Comparison of ENCODE assay signal across 8 cellular contexts in the genomic region with DNA sequence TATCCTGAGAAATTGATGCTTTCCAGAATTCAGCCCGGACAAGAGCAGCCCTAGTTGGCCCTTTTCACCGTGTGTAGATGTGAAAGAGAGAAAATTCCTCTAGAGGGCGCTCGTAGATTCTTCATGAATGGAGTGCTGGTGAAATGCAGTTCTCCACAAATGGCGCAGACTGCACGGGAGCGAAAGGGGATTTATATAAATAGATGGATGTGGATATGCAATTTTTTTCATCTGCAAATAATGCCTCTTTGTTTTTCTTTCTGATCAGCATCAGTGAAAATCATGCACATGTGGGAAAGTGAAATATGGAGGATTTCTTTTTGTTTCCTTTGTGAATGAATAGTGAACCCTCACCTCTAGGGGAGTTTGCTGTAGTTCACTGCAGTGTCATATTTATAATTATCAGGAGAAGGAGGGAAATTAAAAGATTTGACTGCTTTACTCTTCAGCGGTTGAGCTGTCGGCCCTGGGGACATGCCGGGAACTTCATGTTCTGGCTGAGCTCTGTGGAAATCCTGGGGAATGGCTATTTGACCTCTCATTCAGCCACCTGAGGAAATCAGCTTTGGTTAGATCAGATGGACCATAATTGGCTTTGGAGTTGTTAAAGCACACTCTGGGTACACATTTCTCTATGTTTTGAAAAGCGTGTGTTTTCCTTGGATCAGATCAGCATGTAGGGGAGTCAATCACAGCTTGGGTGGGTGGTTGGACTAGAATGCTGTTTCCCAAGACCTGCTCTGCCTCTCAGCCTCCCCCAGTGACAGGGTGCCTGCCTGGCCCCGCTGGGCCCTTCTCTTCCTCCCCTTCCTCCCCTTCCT.
DNase-seq lines count a peak whose midpoint lies in the region; ATAC-seq and TF ChIP-seq lines count a peak whose summit lies in the region.

No MANE protein-coding gene starts in this region.

- H3K27ac Mint-ChIP-seq in activated T-helper 2 cell treated with anti-CD3 and anti-CD28 coated beads, Interferon-gamma antibody, Interleukin-2, Interleukin-4, amounts not matched to agents 10 μg/mL and 5 μg/mL and 100 μg/mL, durations not matched to agents 14 hours and 24 hours and 36 hours, result no peak overlapping the region

- no peak for TF ChIP-seq POLR2A in heart left ventricle (IDR thresholded peaks at IDR 0.05)

- H3K4me3 Mint-ChIP-seq in activated T-helper 2 cell treated with anti-CD3 and anti-CD28 coated beads, Interferon-gamma antibody, Interleukin-2, Interleukin-4, amounts not matched to agents 10 μg/mL and 5 μg/mL and 100 μg/mL, durations not matched to agents 14 hours and 24 hours and 36 hours (ENCODE audit: low read depth), result no peak overlapping the region

- peaks cover 0 to 11% (median 0%) of the 10 kb centered on the region in 12 donors for H3K4me1 ChIP-seq in heart left ventricle

- peak; percentile 20 for ATAC-seq in GM19468 (IDR thresholded peaks at IDR 0.05; ENCODE audit: extremely low read depth, unreplicated experiment)
- ATAC-seq in HG03457 (IDR thresholded peaks at IDR 0.05; ENCODE audit: unreplicated experiment), result peak; percentile 82
- ATAC-seq in heart left ventricle, result peak; percentile 62 to 95 (median 90)

- intact Hi-C loops in activated T-helper 2 cell treated with anti-CD3 and anti-CD28 coated beads, Interferon-gamma antibody, Interleukin-2, Interleukin-4, amounts not matched to agents 10 μg/mL and 5 μg/mL and 100 μg/mL, durations not matched to agents 14 hours and 24 hours and 36 hours (cut with micrococcal nuclease), result loop anchor here (1.0 to 10.0 kb wide), 3 partner anchors 113 to 585 kb away; partner anchors contain the start of gene SHISA3
- intact Hi-C loops in heart left ventricle (cut with DNase I), result loop anchor here in 9 of 10 donors (1.0 to 10.0 kb wide), 11 partner anchors 83 to 583 kb away; partner anchors contain the start of gene SHISA3 (in 2 of the 9)

- peak; percentile 66 to 83 (median 80) for TF ChIP-seq CTCF in heart left ventricle (IDR thresholded peaks at IDR 0.05)

- H3K36me3 Mint-ChIP-seq in activated T-helper 2 cell treated with anti-CD3 and anti-CD28 coated beads, Interferon-gamma antibody, Interleukin-2, Interleukin-4, amounts not matched to agents 10 μg/mL and 5 μg/mL and 100 μg/mL, durations not matched to agents 14 hours and 24 hours and 36 hours (ENCODE audit: low read depth), result no peaks in the 10 kb centered on the region

- DNase-seq in SHP77 (lab: John Stamatoyannopoulos, UW) (peak; percentile 47 to 49), SHP77 treated with DMSO at 0.1 percent for 48 hours (lab: John Stamatoyannopoulos, UW) (no peak), NCI-H510A (lab: John Stamatoyannopoulos, UW) (peak; percentile 1), heart left ventricle (peak in 3 of 5 donors; percentile 39 to 49 (median 42)), pulmonary artery endothelial cell (ENCODE audit: low read depth, low spot score) (peak; percentile 46)
- peak; percentile 12 for DNase-seq in activated T-helper 2 cell treated with anti-CD3 and anti-CD28 coated beads, Interferon-gamma antibody, Interleukin-2, Interleukin-4, amounts not matched to agents 10 μg/mL and 5 μg/mL and 100 μg/mL, durations not matched to agents 14 hours and 24 hours and 36 hours (ENCODE audit: low spot score)

- H3K9me3 ChIP-seq in heart left ventricle, result no peaks in the 10 kb centered on the region

- peaks cover 0 to 3% (median 0%) of the 10 kb centered on the region in 9 donors for H3K27me3 ChIP-seq in heart left ventricle

- peaks cover 5% of the 10 kb centered on the region for H3K4me1 Mint-ChIP-seq in activated T-helper 2 cell treated with anti-CD3 and anti-CD28 coated beads, Interferon-gamma antibody, Interleukin-2, Interleukin-4, amounts not matched to agents 10 μg/mL and 5 μg/mL and 100 μg/mL, durations not matched to agents 14 hours and 24 hours and 36 hours (ENCODE audit: low read depth)

- H3K27me3 Mint-ChIP-seq in activated T-helper 2 cell treated with anti-CD3 and anti-CD28 coated beads, Interferon-gamma antibody, Interleukin-2, Interleukin-4, amounts not matched to agents 10 μg/mL and 5 μg/mL and 100 μg/mL, durations not matched to agents 14 hours and 24 hours and 36 hours (ENCODE audit: low read depth), result peaks cover 12% of the 10 kb centered on the region

- WGBS in heart left ventricle, 4 donors, result 16 to 23% (median 17%) methylated on average over 12 of the region's 12 CpGs

- H3K36me3 ChIP-seq in heart left ventricle, result no peaks in the 10 kb centered on the region

- H3K27ac ChIP-seq in heart left ventricle, result peak overlapping the region in 1 of 12 donors; percentile 49

- no peaks in the 10 kb centered on the region for H3K9me3 Mint-ChIP-seq in activated T-helper 2 cell treated with anti-CD3 and anti-CD28 coated beads, Interferon-gamma antibody, Interleukin-2, Interleukin-4, amounts not matched to agents 10 μg/mL and 5 μg/mL and 100 μg/mL, durations not matched to agents 14 hours and 24 hours and 36 hours

- H3K4me3 ChIP-seq in heart left ventricle, result peak overlapping the region in 3 of 12 donors; percentile 8 to 28 (median 8)

Comparison
In these comparisons a context has a peak if more than half of its experiments do, and no peak if none do; other contexts are left out.
1. ATAC-seq: peak in every context shown above with its lines; median percentile 90 in heart left ventricle; 82 in HG03457; 20 in GM19468.